ENCODE assay signal across 12 cellular contexts in genomic region chr19:45720065-45720464, GRCh38. TPM values are rescaled to one million over a fixed set of nuclear protein-coding genes. Genes with fewer than 3 reads are reported as not detected.
"Had no signal": no experiment of that assay in that cellular context is flagged by ENCODE, and none has a peak within 500 bp of the region (broad histone marks: within the 10 kb centered on the region; RNA-seq: fewer than 3 reads in every experiment).

No MANE protein-coding gene starts in this region.

RNA-seq across cellular contexts. Expression of gene MEIOSIN, which starts 13.2 kb away (rescaled TPM):
- total RNA-seq: dermis blood vessel endothelial cell; kidney epithelial cell; left colon; left ventricle myocardium superior; mammary epithelial cell; mesenteric fat pad; mononuclear cell; naive thymus-derived CD8-positive, alpha-beta T cell; ovary; renal cortical epithelial cell; temporal lobe; ureter had no signal
